8 cellular contexts compared by ENCODE assay signal in the genomic region with DNA sequence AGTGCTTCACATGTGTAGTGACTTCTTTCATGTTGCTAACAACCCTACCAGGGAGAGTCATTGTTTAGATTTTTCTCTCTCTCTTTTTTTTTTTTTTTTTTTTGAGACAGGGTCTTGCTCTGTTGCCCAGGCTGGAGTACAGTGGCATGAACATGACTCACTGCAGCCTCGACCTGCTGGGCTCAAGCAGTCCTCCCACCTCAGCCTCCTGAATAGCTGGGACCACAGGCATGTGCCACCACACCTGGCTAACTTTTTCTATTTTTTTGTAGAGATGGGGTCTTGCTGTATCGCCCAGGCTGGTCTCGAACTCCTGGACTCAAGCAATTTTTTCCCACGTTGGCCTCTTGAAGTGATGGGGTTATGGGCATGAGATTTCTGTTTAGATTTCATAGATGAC.
DNase-seq lines count a peak whose midpoint lies in the region; ATAC-seq and TF ChIP-seq lines count a peak whose summit lies in the region.
"Not testable (repeated sequence)": the region's sequence is repeated elsewhere in the genome, so short reads cannot be mapped to it uniquely, and the experiment has no call there.

No MANE protein-coding gene starts in this region.

- peaks cover 12% of the 10 kb centered on the region for H3K4me1 Mint-ChIP-seq in type B pancreatic cell (ENCODE audit: unreplicated experiment)

- not testable (repeated sequence) for H3K36me3 Mint-ChIP-seq in type B pancreatic cell

- H3K9me3 Mint-ChIP-seq in type B pancreatic cell = not testable (repeated sequence)

- intact Hi-C loops in dorsolateral prefrontal cortex (cut with DNase I) = loop anchor here (5.0 to 10.0 kb wide), 4 partner anchors 65 to 352 kb away; a partner anchor contains a TSS
- intact Hi-C loops in heart right ventricle (cut with DNase I) = loop anchor here in 7 of 10 donors (5.0 to 10.0 kb wide), 7 partner anchors 65 to 352 kb away; a partner anchor contains a TSS

- POLR2A ChIA-PET in HEK293 (lab: Yijun Ruan, JAX) = not testable (repeated sequence)

- H3K36me3 ChIP-seq in HEK293 (ENCODE audit: control insufficient read depth in 2 of 2, insufficient read depth in 1 of 2, low read length in 2 of 2); SJCRH30; heart right ventricle: not testable (repeated sequence)

- not testable (repeated sequence) for H3K27ac Mint-ChIP-seq in type B pancreatic cell

- H3K27ac ChIP-seq in HEK293 (ENCODE audit: extremely low read depth, low read depth, low read length) = not testable (repeated sequence)
- H3K27ac ChIP-seq in SJCRH30 (peak overlapping the region; percentile 57), angular gyrus (ENCODE audit: low read depth, low read length) (peak overlapping the region; percentile 99), caudate nucleus (ENCODE audit: low read depth, low read length) (peak overlapping the region; percentile 99), dorsolateral prefrontal cortex (peak overlapping the region; percentile 82 to 99 (median 96)), heart right ventricle (peak overlapping the region in 8 of 10 donors; percentile 65 to 86 (median 74)), layer of hippocampus (ENCODE audit: low read depth, low read length) (peak overlapping the region; percentile 98)

- not testable (repeated sequence) for H3K4me3 Mint-ChIP-seq in type B pancreatic cell

- not testable (repeated sequence) for TF ChIP-seq CTCF in HEK293 (tag by site-specific recombination; IDR thresholded peaks at IDR 0.05); dorsolateral prefrontal cortex (IDR thresholded peaks at IDR 0.05 in 54 of 56, conservative IDR thresholded peaks at IDR 0.05 in 2 of 56; ENCODE audit: low read depth in 1 of 56, partially characterized antibody in 56 of 56); heart right ventricle (IDR thresholded peaks at IDR 0.05); type B pancreatic cell (conservative IDR thresholded peaks at IDR 0.05)

- CTCF ChIA-PET in HEK293 (lab: Yijun Ruan, JAX) = interaction anchor here (1.3 to 3.1 kb wide), 2 partner anchors 17 to 64 kb away, joined by 3 to 16 read pairs; no protein-coding TSS in a partner anchor

- DNase-seq in SJCRH30; caudate nucleus (lab: John Stamatoyannopoulos, UW); dorsolateral prefrontal cortex; heart right ventricle: not testable (repeated sequence)
- DNase-seq in type B pancreatic cell (ENCODE audit: extremely low spot score, unreplicated experiment) = peak; percentile 22

- 93 to 94% methylated on average over 4 of the region's 4 CpGs for WGBS in heart right ventricle, 2 donors

- not testable (repeated sequence) for H3K9me3 ChIP-seq in HEK293 (ENCODE audit: control insufficient read depth, insufficient read depth, low read depth, low read length); SJCRH30 (replicated peaks); heart right ventricle

- H3K27me3 Mint-ChIP-seq in type B pancreatic cell = not testable (repeated sequence)

- ATAC-seq in heart right ventricle = not testable (repeated sequence)

- not testable (repeated sequence) for H3K27me3 ChIP-seq in SJCRH30; dorsolateral prefrontal cortex; heart right ventricle; layer of hippocampus (ENCODE audit: control insufficient read depth, insufficient read depth, low read length)

- not testable (repeated sequence) for H3K4me1 ChIP-seq in HEK293 (ENCODE audit: control insufficient read depth, insufficient read depth, low read length)
- peaks cover 15% of the 10 kb centered on the region for H3K4me1 ChIP-seq in SJCRH30
- H3K4me1 ChIP-seq in heart right ventricle = peaks cover 0 to 86% (median 51%) of the 10 kb centered on the region in 9 donors

- not testable (repeated sequence) for H3K4me3 ChIP-seq in HEK293 (ENCODE audit: low read depth, low read length); SJCRH30; heart right ventricle
- peak overlapping the region in 1 of 59 donors; percentile 9 for H3K4me3 ChIP-seq in dorsolateral prefrontal cortex

TF ChIP-seq in HEK293, 187 proteins besides CTCF, POLR2A, EP300 and RAD21:
- TF ChIP-seq ZNF121 (tag by site-specific recombination; IDR thresholded peaks at IDR 0.05) = peak; percentile 84
